25 cellular contexts compared by ENCODE assay signal in the genomic region with DNA sequence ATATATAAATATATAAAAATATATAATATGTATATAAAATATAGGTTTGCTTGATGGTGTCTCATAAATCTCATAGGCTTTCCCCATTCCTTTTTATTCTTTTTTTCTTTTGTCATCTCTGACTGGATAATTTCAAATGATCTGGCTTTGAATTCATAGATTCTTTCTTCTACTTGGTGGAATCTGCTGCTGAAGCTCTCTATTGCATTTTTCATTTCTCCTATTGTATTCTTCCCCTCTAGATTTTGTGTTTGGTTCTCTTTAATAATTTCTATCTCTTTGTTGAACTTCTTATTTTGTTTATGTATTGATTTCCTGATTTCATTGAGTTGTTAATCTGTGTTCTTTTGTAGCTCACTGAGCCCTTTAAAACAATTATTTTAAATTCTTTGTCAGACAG.
DNase-seq lines count a peak whose midpoint lies in the region; ATAC-seq, FAIRE-seq and TF ChIP-seq lines count a peak whose summit lies in the region.
"Had no signal": no experiment of that assay in that cellular context is flagged by ENCODE, and none has a peak within 500 bp of the region (broad histone marks: within the 10 kb centered on the region; RNA-seq: fewer than 3 reads in every experiment).

No MANE protein-coding gene starts in this region.

- intact Hi-C loops in HepG2 (cut with micrococcal nuclease; ENCODE audit: unreplicated experiment) (no loop called here), right lobe of liver (cut with DNase I) (no loop called here)

- H3K4me3 ChIP-seq in HepG2 (replicated peaks in 1 of 3; ENCODE audit: insufficient read depth in 1 of 3, low read depth in 2 of 3, low read length in 3 of 3) (no peak overlapping the region), right lobe of liver (no peak overlapping the region)
- H3K4me3 ChIP-seq: A549; BLaER1 treated with 17β-estradiol and CSF1 and Interleukin-3, amounts not matched to agents 10 nM and 100 nM; GM12878 had no signal

- TF ChIP-seq EP300 in HepG2 (IDR thresholded peaks at IDR 0.05; ENCODE audit: low read depth in 2 of 2, low read length in 2 of 2) (no peak), HepG2 (CRISPR knock-in tag; IDR thresholded peaks at IDR 0.05; ENCODE audit: borderline replicate concordance) (no peak)

- no peaks in the 10 kb centered on the region for H3K79me2 ChIP-seq in HepG2 (ENCODE audit: insufficient read depth, low read length)

- DNase-seq in DMS 273 (lab: John Stamatoyannopoulos, UW; ENCODE audit: unreplicated experiment) (peak; percentile 20), DMS 273 treated with DMSO at 0.1 percent for 48 hours (lab: John Stamatoyannopoulos, UW) (no peak), HepG2 (ENCODE audit: low spot score) (no peak), right lobe of liver (no peak), frontal cortex (ENCODE audit: low spot score in 2 of 2) (no peak)
- DNase-seq in activated CD4-positive, alpha-beta T cell treated with anti-CD3 and anti-CD28 coated beads, Interleukin-2, amount 50 U/mL, for 4 hours = no peak
- DNase-seq: AML-193; Caco-2; Calu3; CD4-positive, alpha-beta T cell; CD8-positive, alpha-beta T cell; DMS153; DMS53; DMS79; DND-41; EL; GDM1 had no signal

- no peak overlapping the region for H3K27ac ChIP-seq in HepG2 (ENCODE audit: extremely low read length, insufficient read depth, low read length)
- H3K27ac ChIP-seq in right lobe of liver = no peak overlapping the region
- H3K27ac ChIP-seq: 22Rv1; A549; BLaER1 treated with 17β-estradiol and CSF1 and Interleukin-3, amounts not matched to agents 10 nM and 100 nM; C4-2B had no signal

- H3K9ac ChIP-seq in HepG2 (ENCODE audit: insufficient read depth, low read depth, low read length) = no peak overlapping the region
- H3K9ac ChIP-seq: BLaER1 treated with 17β-estradiol and CSF1 and Interleukin-3, amounts not matched to agents 10 nM and 100 nM had no signal

- CTCF ChIA-PET in HepG2 (lab: Yijun Ruan, JAX; ENCODE audit: low intra/inter-chr PET ratio, low total read pairs) = no interaction called here

- H4K20me1 ChIP-seq in HepG2 (ENCODE audit: insufficient read depth, low read length) = no peaks in the 10 kb centered on the region
- H4K20me1 ChIP-seq: BLaER1 treated with 17β-estradiol and CSF1 and Interleukin-3, amounts not matched to agents 10 nM and 100 nM had no signal

- H3K4me1 ChIP-seq in HepG2 (ENCODE audit: insufficient read depth, low read length) (no peaks in the 10 kb centered on the region), right lobe of liver (no peaks in the 10 kb centered on the region)
- H3K4me1 ChIP-seq: A549; BLaER1 treated with 17β-estradiol and CSF1 and Interleukin-3, amounts not matched to agents 10 nM and 100 nM; Caco-2 had no signal

- H3K36me3 ChIP-seq in HepG2 (replicated peaks in 1 of 2; ENCODE audit: control insufficient read depth in 1 of 2, insufficient read depth in 2 of 2, low read length in 2 of 2) (no peaks in the 10 kb centered on the region), right lobe of liver (no peaks in the 10 kb centered on the region)
- H3K36me3 ChIP-seq: BLaER1 treated with 17β-estradiol and CSF1 and Interleukin-3, amounts not matched to agents 10 nM and 100 nM had no signal

- H2AFZ ChIP-seq in HepG2 (ENCODE audit: low read length) = no peak overlapping the region

- no peak overlapping the region for H3K4me2 ChIP-seq in HepG2 (ENCODE audit: low read depth, low read length)
- H3K4me2 ChIP-seq: A549; BLaER1 treated with 17β-estradiol and CSF1 and Interleukin-3, amounts not matched to agents 10 nM and 100 nM had no signal

- no peak for TF ChIP-seq RAD21 in HepG2 (CRISPR knock-in tag; IDR thresholded peaks at IDR 0.05)

- in situ Hi-C loops in HepG2 (cut with HindIII; ENCODE audit: extremely low pct_ligation_motif_present, low pct_unique_long_range_greater_than_20kb) = no loop called here

- POLR2A ChIA-PET in HepG2 (lab: Yijun Ruan, JAX) = no interaction called here

- H3K9me3 ChIP-seq in HepG2 (ENCODE audit: low read length) (peaks cover 7% of the 10 kb centered on the region; the same call in 1 of the 2 replicates), right lobe of liver (no peaks in the 10 kb centered on the region)

- H3K27me3 ChIP-seq in HepG2 (ENCODE audit: control insufficient read depth in 1 of 2, insufficient read depth in 2 of 2, low read length in 2 of 2) (no peaks in the 10 kb centered on the region), right lobe of liver (no peaks in the 10 kb centered on the region)
- H3K27me3 ChIP-seq: BLaER1 treated with 17β-estradiol and CSF1 and Interleukin-3, amounts not matched to agents 10 nM and 100 nM had no signal

- TF ChIP-seq POLR2A in HepG2 (IDR thresholded peaks at IDR 0.05; ENCODE audit: insufficient read depth in 1 of 2, low read depth in 2 of 2, low read length in 2 of 2) (no peak), right lobe of liver (IDR thresholded peaks at IDR 0.05) (no peak)

- no peak for ATAC-seq in HepG2
- ATAC-seq in right lobe of liver = no peak
- ATAC-seq: A549; CD8-positive, alpha-beta T cell; GM12878 had no signal

- BruUV-seq in HepG2 (replicated peaks; lab: Mats Ljungman, UMichigan) = no TSS peak

- FAIRE-seq in HepG2 (lab: Jason Lieb, UNC) (no peak), frontal cortex (lab: Jason Lieb, UNC) (peak; percentile 6)
- FAIRE-seq: A549, D721Med, GM12878, GM12892, GM19239 had no signal

- TF ChIP-seq CTCF in HepG2 (CRISPR knock-in tag; IDR thresholded peaks at IDR 0.05) = no peak
- no peak for TF ChIP-seq CTCF in right lobe of liver (IDR thresholded peaks at IDR 0.05)

TF ChIP-seq in HepG2, 621 proteins besides CTCF, POLR2A, EP300 and RAD21:
- TF ChIP-seq KLF16 (CRISPR knock-in tag; IDR thresholded peaks at IDR 0.05) (no peak), ZNF160 (CRISPR knock-in tag; IDR thresholded peaks at IDR 0.05) (peak; percentile 73; the same call in 1 of the 2 replicates), ZNF33B (CRISPR knock-in tag; IDR thresholded peaks at IDR 0.05) (no peak)
- TF ChIP-seq, protein P1, sequence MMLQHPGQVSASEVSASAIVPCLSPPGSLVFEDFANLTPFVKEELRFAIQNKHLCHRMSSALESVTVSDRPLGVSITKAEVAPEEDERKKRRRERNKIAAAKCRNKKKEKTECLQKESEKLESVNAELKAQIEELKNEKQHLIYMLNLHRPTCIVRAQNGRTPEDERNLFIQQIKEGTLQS (CRISPR knock-in tag; IDR thresholded peaks at IDR 0.05) = no peak
- TF ChIP-seq, protein P2, sequence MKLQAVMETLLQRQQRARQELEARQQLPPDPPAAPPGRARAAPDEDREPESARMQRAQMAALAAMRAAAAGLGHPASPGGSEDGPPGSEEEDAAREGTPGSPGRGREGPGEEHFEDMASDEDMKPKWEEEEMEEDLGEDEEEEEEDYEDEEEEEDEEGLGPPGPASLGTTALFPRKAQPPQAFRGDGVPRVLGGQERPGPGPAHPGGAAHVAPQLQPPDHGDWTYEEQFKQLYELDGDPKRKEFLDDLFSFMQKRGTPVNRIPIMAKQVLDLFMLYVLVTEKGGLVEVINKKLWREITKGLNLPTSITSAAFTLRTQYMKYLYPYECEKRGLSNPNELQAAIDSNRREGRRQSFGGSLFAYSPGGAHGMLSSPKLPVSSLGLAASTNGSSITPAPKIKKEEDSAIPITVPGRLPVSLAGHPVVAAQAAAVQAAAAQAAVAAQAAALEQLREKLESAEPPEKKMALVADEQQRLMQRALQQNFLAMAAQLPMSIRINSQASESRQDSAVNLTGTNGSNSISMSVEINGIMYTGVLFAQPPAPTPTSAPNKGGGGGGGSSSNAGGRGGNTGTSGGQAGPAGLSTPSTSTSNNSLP (IDR thresholded peaks at IDR 0.05; ENCODE audit: low read depth, low read length) = no peak
